Comparison of ENCODE assay signal across 40 cellular contexts in the genomic region with DNA sequence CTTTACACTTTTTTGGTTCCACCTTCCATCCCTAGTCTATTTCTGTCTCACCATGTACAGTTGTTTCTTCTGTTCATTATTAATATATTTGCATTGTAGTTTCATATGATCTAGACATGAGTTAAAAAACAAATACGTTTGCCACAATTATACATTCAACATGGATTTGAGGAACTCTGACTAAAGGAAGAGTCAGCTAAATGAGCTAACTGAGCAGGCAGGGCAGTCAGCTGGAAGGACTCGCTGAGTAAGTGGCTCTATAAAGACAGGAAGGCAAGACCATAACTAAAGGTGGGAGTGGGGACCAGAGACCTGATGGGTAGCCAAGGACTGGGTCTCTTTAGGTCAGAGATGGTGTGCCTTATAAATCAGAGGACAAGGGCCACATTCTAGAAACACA. TPM values are rescaled to one million over a fixed set of nuclear protein-coding genes. Genes with fewer than 3 reads are reported as not detected.
"Had no signal": no experiment of that assay in that cellular context is flagged by ENCODE, and none has a peak within 500 bp of the region (broad histone marks: within the 10 kb centered on the region; RNA-seq: fewer than 3 reads in every experiment).

No MANE protein-coding gene starts in this region.

- H3K9me3 ChIP-seq: ascending aorta had no signal

- H3K4me1 ChIP-seq: ascending aorta had no signal

- H3K27ac ChIP-seq: ascending aorta, cardiac muscle cell, WERI-Rb-1 had no signal

- H3K4me3 Mint-ChIP-seq: activated CD4-positive, alpha-beta memory T cell treated with anti-CD3 and anti-CD28 coated beads, Interleukin-2, amount 10 ng/mL, durations not matched to agents 7 days and 5 days; activated CD4-positive, alpha-beta T cell treated with anti-CD3 and anti-CD28 coated beads for 36 hours; activated CD4-positive, alpha-beta T cell treated with anti-CD3 and anti-CD28 coated beads, Interleukin-2, amount 10 ng/mL, durations not matched to agents 7 days and 5 days; activated CD8-positive, alpha-beta memory T cell treated with anti-CD3 and anti-CD28 coated beads, Interleukin-2, amount 10 ng/mL, durations not matched to agents 7 days and 5 days; activated CD8-positive, alpha-beta T cell treated with anti-CD3 and anti-CD28 coated beads, Interleukin-2, amount 10 ng/mL, durations not matched to agents 7 days and 5 days; activated naive CD4-positive, alpha-beta T cell treated with anti-CD3 and anti-CD28 coated beads, Interleukin-2, amount 10 ng/mL, durations not matched to agents 7 days and 5 days; activated naive CD4-positive, alpha-beta T cell treated with anti-CD3 and anti-CD28 coated beads, Interleukin-2, amount 50 U/mL, for 24 hours; activated naive CD8-positive, alpha-beta T cell; activated naive CD8-positive, alpha-beta T cell treated with anti-CD3 and anti-CD28 coated beads, Interleukin-2, amount 10 ng/mL, durations not matched to agents 7 days and 5 days; activated naive CD8-positive, alpha-beta T cell treated with anti-CD3 and anti-CD28 coated beads, Interleukin-2, amount 50 U/mL, for 24 hours; activated T-cell treated with anti-CD3 and anti-CD28 coated beads, Interleukin-2, amount 50 U/mL, for 24 hours; brain; central memory CD8-positive, alpha-beta T cell; T-cell; T-helper 17 cell; WTC11 had no signal

- H3K27me3 ChIP-seq: ascending aorta, cardiac muscle cell had no signal

- H3K27ac Mint-ChIP-seq: activated CD4-positive, alpha-beta memory T cell treated with anti-CD3 and anti-CD28 coated beads, Interleukin-2, amount 10 ng/mL, durations not matched to agents 7 days and 5 days; activated CD4-positive, alpha-beta T cell treated with anti-CD3 and anti-CD28 coated beads for 36 hours; activated CD4-positive, alpha-beta T cell treated with anti-CD3 and anti-CD28 coated beads, Interleukin-2, amount 10 ng/mL, durations not matched to agents 7 days and 5 days; activated CD8-positive, alpha-beta memory T cell treated with anti-CD3 and anti-CD28 coated beads, Interleukin-2, amount 10 ng/mL, durations not matched to agents 7 days and 5 days; activated CD8-positive, alpha-beta T cell treated with anti-CD3 and anti-CD28 coated beads, Interleukin-2, amount 10 ng/mL, durations not matched to agents 7 days and 5 days; activated naive CD4-positive, alpha-beta T cell treated with anti-CD3 and anti-CD28 coated beads, Interleukin-2, amount 10 ng/mL, durations not matched to agents 7 days and 5 days; activated naive CD4-positive, alpha-beta T cell treated with anti-CD3 and anti-CD28 coated beads, Interleukin-2, amount 50 U/mL, for 24 hours; activated naive CD8-positive, alpha-beta T cell; activated naive CD8-positive, alpha-beta T cell treated with anti-CD3 and anti-CD28 coated beads, Interleukin-2, amount 10 ng/mL, durations not matched to agents 7 days and 5 days; activated naive CD8-positive, alpha-beta T cell treated with anti-CD3 and anti-CD28 coated beads, Interleukin-2, amount 50 U/mL, for 24 hours; activated T-cell treated with anti-CD3 and anti-CD28 coated beads, Interleukin-2, amount 50 U/mL, for 24 hours; activated T-helper 2 cell treated with anti-CD3 and anti-CD28 coated beads, Interferon-gamma antibody, Interleukin-2, Interleukin-4, amounts not matched to agents 10 μg/mL and 5 μg/mL and 100 μg/mL, durations not matched to agents 14 hours and 24 hours and 36 hours; brain; T-cell; T-helper 17 cell; WTC11 had no signal

- H3K4me1 Mint-ChIP-seq: activated CD4-positive, alpha-beta memory T cell treated with anti-CD3 and anti-CD28 coated beads, Interleukin-2, amount 10 ng/mL, durations not matched to agents 7 days and 5 days; activated CD4-positive, alpha-beta T cell treated with anti-CD3 and anti-CD28 coated beads for 36 hours; activated CD4-positive, alpha-beta T cell treated with anti-CD3 and anti-CD28 coated beads, Interleukin-2, amount 10 ng/mL, durations not matched to agents 7 days and 5 days; activated CD8-positive, alpha-beta memory T cell treated with anti-CD3 and anti-CD28 coated beads, Interleukin-2, amount 10 ng/mL, durations not matched to agents 7 days and 5 days; activated naive CD4-positive, alpha-beta T cell treated with anti-CD3 and anti-CD28 coated beads, Interleukin-2, amount 10 ng/mL, durations not matched to agents 7 days and 5 days; activated naive CD4-positive, alpha-beta T cell treated with anti-CD3 and anti-CD28 coated beads, Interleukin-2, amount 50 U/mL, for 24 hours; activated naive CD8-positive, alpha-beta T cell treated with anti-CD3 and anti-CD28 coated beads, Interleukin-2, amount 10 ng/mL, durations not matched to agents 7 days and 5 days; activated naive CD8-positive, alpha-beta T cell treated with anti-CD3 and anti-CD28 coated beads, Interleukin-2, amount 50 U/mL, for 24 hours; brain; T-cell; T-helper 17 cell; WTC11 had no signal

- DNase-seq: activated CD4-positive, alpha-beta memory T cell treated with anti-CD3 and anti-CD28 coated beads, Interleukin-2, amount 10 ng/mL, durations not matched to agents 7 days and 5 days; activated CD4-positive, alpha-beta T cell treated with anti-CD3 and anti-CD28 coated beads for 1 hour; activated CD4-positive, alpha-beta T cell treated with anti-CD3 and anti-CD28 coated beads for 36 hours; activated CD4-positive, alpha-beta T cell treated with anti-CD3 and anti-CD28 coated beads for 48 hours; activated CD4-positive, alpha-beta T cell treated with anti-CD3 and anti-CD28 coated beads, Interleukin-2, amount 10 ng/mL, durations not matched to agents 7 days and 5 days; activated CD4-positive, alpha-beta T cell treated with anti-CD3 and anti-CD28 coated beads, Interleukin-2, amount 50 U/mL, for 48 hours; activated CD4-positive, CD25-positive, alpha-beta regulatory T cell; activated CD8-positive, alpha-beta memory T cell treated with anti-CD3 and anti-CD28 coated beads for 24 hours; activated CD8-positive, alpha-beta memory T cell treated with anti-CD3 and anti-CD28 coated beads, Interleukin-2, amount 10 ng/mL, durations not matched to agents 7 days and 5 days; activated CD8-positive, alpha-beta memory T cell treated with anti-CD3 and anti-CD28 coated beads, Interleukin-2, amount 50 U/mL, for 48 hours; activated CD8-positive, alpha-beta T cell treated with anti-CD3 and anti-CD28 coated beads, Interleukin-2, amount 10 ng/mL, durations not matched to agents 7 days and 5 days; activated effector memory CD4-positive, alpha-beta T cell treated with Interleukin-2 at 50 U/mL for 16 hours; activated gamma-delta T cell; activated naive CD4-positive, alpha-beta T cell treated with anti-CD3 and anti-CD28 coated beads, Interleukin-2, amount 10 ng/mL, durations not matched to agents 7 days and 5 days; activated naive CD4-positive, alpha-beta T cell treated with Interleukin-2 at 50 U/mL for 16 hours; activated naive CD8-positive, alpha-beta T cell treated with anti-CD3 and anti-CD28 coated beads, Interleukin-2, amount 10 ng/mL, durations not matched to agents 7 days and 5 days; activated naive CD8-positive, alpha-beta T cell treated with anti-CD3 and anti-CD28 coated beads, Interleukin-2, amount 50 U/mL, for 24 hours; activated T-cell treated with anti-CD3 and anti-CD28 coated beads, Interleukin-2, amount 50 U/mL, for 24 hours; activated T-cell treated with anti-CD3 and anti-CD28 coated beads, Interleukin-2, amount 50 U/mL, for 48 hours; amygdala; anterior cingulate cortex; caudate nucleus; cerebellar nuclear complex; T-cell; T-helper 17 cell; T1000; WERI-Rb-1 had no signal

- H3K4me3 ChIP-seq: ascending aorta, cardiac muscle cell had no signal

- ATAC-seq: activated CD4-positive, alpha-beta T cell treated with anti-CD3 and anti-CD28 coated beads for 36 hours; activated CD4-positive, CD25-positive, alpha-beta regulatory T cell treated with anti-CD3 and anti-CD28 coated beads, Interleukin-2, amount 50 U/mL, for 24 hours; activated CD8-positive, alpha-beta memory T cell treated with anti-CD3 and anti-CD28 coated beads, Interleukin-2, amount 10 ng/mL, durations not matched to agents 7 days and 5 days; activated CD8-positive, alpha-beta T cell treated with anti-CD3 and anti-CD28 coated beads, Interleukin-2, amount 10 ng/mL, durations not matched to agents 7 days and 5 days; activated naive CD8-positive, alpha-beta T cell treated with anti-CD3 and anti-CD28 coated beads, Interleukin-2, amount 50 U/mL, for 24 hours; T-cell; T-helper 17 cell; WTC11 had no signal

- H3K27me3 Mint-ChIP-seq: activated CD4-positive, alpha-beta memory T cell treated with anti-CD3 and anti-CD28 coated beads, Interleukin-2, amount 10 ng/mL, durations not matched to agents 7 days and 5 days; activated CD4-positive, alpha-beta T cell treated with anti-CD3 and anti-CD28 coated beads for 36 hours; activated CD4-positive, alpha-beta T cell treated with anti-CD3 and anti-CD28 coated beads, Interleukin-2, amount 10 ng/mL, durations not matched to agents 7 days and 5 days; activated CD8-positive, alpha-beta memory T cell treated with anti-CD3 and anti-CD28 coated beads, Interleukin-2, amount 10 ng/mL, durations not matched to agents 7 days and 5 days; activated naive CD4-positive, alpha-beta T cell treated with anti-CD3 and anti-CD28 coated beads, Interleukin-2, amount 10 ng/mL, durations not matched to agents 7 days and 5 days; activated naive CD4-positive, alpha-beta T cell treated with anti-CD3 and anti-CD28 coated beads, Interleukin-2, amount 50 U/mL, for 24 hours; activated naive CD8-positive, alpha-beta T cell; activated naive CD8-positive, alpha-beta T cell treated with anti-CD3 and anti-CD28 coated beads, Interleukin-2, amount 10 ng/mL, durations not matched to agents 7 days and 5 days; activated naive CD8-positive, alpha-beta T cell treated with anti-CD3 and anti-CD28 coated beads, Interleukin-2, amount 50 U/mL, for 24 hours; activated T-cell treated with anti-CD3 and anti-CD28 coated beads, Interleukin-2, amount 50 U/mL, for 24 hours; brain; central memory CD8-positive, alpha-beta T cell; T-cell; T-helper 17 cell had no signal

RNA-seq across cellular contexts. Expression of gene HAO1, which starts 53.0 kb away (rescaled TPM):
- total RNA-seq: activated CD4-positive, alpha-beta memory T cell treated with anti-CD3 and anti-CD28 coated beads, Interleukin-2, amount 10 ng/mL, durations not matched to agents 7 days and 5 days; activated CD4-positive, alpha-beta T cell treated with anti-CD3 and anti-CD28 coated beads for 36 hours; activated CD4-positive, alpha-beta T cell treated with anti-CD3 and anti-CD28 coated beads, Interleukin-2, amount 10 ng/mL, durations not matched to agents 7 days and 5 days; activated CD8-positive, alpha-beta memory T cell treated with anti-CD3 and anti-CD28 coated beads, Interleukin-2, amount 10 ng/mL, durations not matched to agents 7 days and 5 days; activated CD8-positive, alpha-beta T cell treated with anti-CD3 and anti-CD28 coated beads, Interleukin-2, amount 10 ng/mL, durations not matched to agents 7 days and 5 days; activated naive CD8-positive, alpha-beta T cell treated with anti-CD3 and anti-CD28 coated beads, Interleukin-2, amount 10 ng/mL, durations not matched to agents 7 days and 5 days; activated T-helper 2 cell treated with anti-CD3 and anti-CD28 coated beads, Interferon-gamma antibody, Interleukin-2, Interleukin-4, amounts not matched to agents 10 μg/mL and 5 μg/mL and 100 μg/mL, durations not matched to agents 14 hours and 24 hours and 36 hours; ascending aorta; bronchial epithelial cell; cardiac muscle cell; T-cell; T-helper 1 cell treated with Interleukin-12 subunit alpha and Interleukin-12 subunit beta and Interleukin-4 antibody, amounts not matched to agents 30 ng/mL and 1 ng/mL, for 36 hours; T-helper 17 cell; T-helper 2 cell treated with Interferon-gamma antibody and Interleukin-4, amounts not matched to agents 100 ng/mL and 5 ng/mL, for 36 hours; WTC11 had no signal
- polyA plus RNA-seq: adipose tissue, cardiac muscle cell had no signal
